17 cellular contexts compared by ENCODE assay signal in the genomic region with DNA sequence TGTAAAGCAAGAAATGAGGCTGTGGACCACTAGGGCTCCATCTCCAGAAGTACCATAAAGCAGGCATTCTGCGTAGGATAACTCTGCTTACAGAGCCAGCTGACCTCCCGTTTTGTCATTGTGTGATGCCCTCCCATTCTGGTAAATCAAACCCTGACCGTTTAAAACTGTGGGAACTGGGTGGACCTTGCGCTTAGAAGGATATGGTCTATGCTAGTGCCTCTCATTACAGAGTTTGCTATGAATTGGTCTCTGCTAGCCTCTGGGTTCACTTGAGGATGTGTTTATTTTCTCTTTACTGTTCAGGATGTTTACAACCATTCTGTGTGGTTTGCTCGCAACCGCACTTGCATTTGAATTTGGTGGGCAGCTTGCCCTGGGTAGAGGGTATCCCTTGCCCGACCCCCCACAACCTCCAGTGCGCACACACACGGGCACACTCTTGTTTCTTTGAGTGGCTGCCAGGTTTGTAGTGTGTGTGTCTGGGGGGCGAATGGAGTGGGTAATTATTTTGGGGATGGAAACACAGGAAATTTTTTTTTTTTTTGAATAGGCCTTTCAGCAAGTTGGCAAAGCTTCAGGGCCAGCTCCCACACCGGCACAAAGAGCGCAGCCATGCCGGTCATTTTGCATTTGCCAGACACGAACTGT.
DNase-seq lines count a peak whose midpoint lies in the region; FAIRE-seq and TF ChIP-seq lines count a peak whose summit lies in the region.
"Had no signal": no experiment of that assay in that cellular context is flagged by ENCODE, and none has a peak within 500 bp of the region (broad histone marks: within the 10 kb centered on the region; RNA-seq: fewer than 3 reads in every experiment).

No MANE protein-coding gene starts in this region.

- H3K4me1 ChIP-seq in mucosa of stomach (ENCODE audit: control insufficient read depth, insufficient read depth, low read length) (peaks cover 22% of the 10 kb centered on the region), Caco-2 (peaks cover 6% of the 10 kb centered on the region)

- no peak overlapping the region for H3K27ac Mint-ChIP-seq in Caco-2 (ENCODE audit: unreplicated experiment)
- H3K27ac Mint-ChIP-seq: nephron progenitor cell had no signal

- H3K27me3 Mint-ChIP-seq in Caco-2 (ENCODE audit: insufficient read depth, unreplicated experiment): no peaks in the 10 kb centered on the region

- no peak for TF ChIP-seq POLR2A in GM12892 (IDR thresholded peaks at IDR 0.05; ENCODE audit: low read depth, low read length)

- H3K4me1 Mint-ChIP-seq in Caco-2 (ENCODE audit: low read depth, unreplicated experiment): peaks cover 17% of the 10 kb centered on the region

- no peaks in the 10 kb centered on the region for H3K9me3 Mint-ChIP-seq in Caco-2 (ENCODE audit: unreplicated experiment)
- H3K9me3 Mint-ChIP-seq: nephron progenitor cell had no signal

- H3K27me3 ChIP-seq in mucosa of stomach (ENCODE audit: control insufficient read depth, insufficient read depth, low read length) (no peaks in the 10 kb centered on the region), Caco-2 (replicated peaks; ENCODE audit: control insufficient read depth, insufficient read depth, low read length) (no peaks in the 10 kb centered on the region)
- H3K27me3 ChIP-seq: tibial nerve had no signal

- H3K36me3 Mint-ChIP-seq in Caco-2 (ENCODE audit: insufficient read depth, unreplicated experiment): peaks cover 3% of the 10 kb centered on the region

- FAIRE-seq in GM12892 (lab: Jason Lieb, UNC): no peak

- H3K9me3 ChIP-seq in mucosa of stomach (ENCODE audit: control insufficient read depth, low read length): no peaks in the 10 kb centered on the region
- no peaks in the 10 kb centered on the region for H3K9me3 ChIP-seq in Caco-2
- H3K9me3 ChIP-seq: tibial nerve had no signal

- no peak for TF ChIP-seq CTCF in Caco-2 (IDR thresholded peaks at IDR 0.05; ENCODE audit: insufficient read depth in 1 of 2, low read depth in 1 of 2, low read length in 1 of 2, severe bottlenecking in 1 of 2, unreplicated experiment in 1 of 2)
- no peak for TF ChIP-seq CTCF in GM13976 (IDR thresholded peaks at IDR 0.05; ENCODE audit: borderline replicate concordance, control extremely low read depth, extremely low read depth, insufficient read depth, missing control alignments)

- POLR2A ChIA-PET in Caco-2 (lab: Charles Lee): no interaction called here

- in situ Hi-C loops in G401 (cut with HindIII; ENCODE audit: low sequenced_read_pairs) (no loop called here), GM13976 (cut with MboI; ENCODE audit: low sequenced_read_pairs, unreplicated experiment) (no loop called here)

- H3K9ac ChIP-seq in mucosa of stomach (ENCODE audit: low read length): no peak overlapping the region

- no TSS peak for BruUV-seq in Caco-2 (replicated peaks; lab: Mats Ljungman, UMichigan)

- peak overlapping the region; percentile 11 for H3K4me3 ChIP-seq in mucosa of stomach (ENCODE audit: low read length)
- H3K4me3 ChIP-seq in Caco-2 (ENCODE audit: low read depth, low read length): no peak overlapping the region
- H3K4me3 ChIP-seq: coronary artery had no signal

- CTCF ChIA-PET in Caco-2 (lab: Charles Lee): interaction anchor here (0.6 to 1.3 kb wide), 4 partner anchors 13 to 232 kb away, joined by 3 to 4 read pairs (median 4); no protein-coding TSS in a partner anchor

- peak; percentile 47 for DNase-seq in G401 (ENCODE audit: low spot score)
- peak; percentile 33 for DNase-seq in NCI-H2029 treated with DMSO at 0.1 percent for 48 hours (lab: John Stamatoyannopoulos, UW)
- DNase-seq in fibroblast of gingiva (ENCODE audit: low read depth): peak; percentile 18
- no peak for DNase-seq in Caco-2
- DNase-seq in GM13976 (ENCODE audit: low spot score): no peak
- DNase-seq in GM12892 (ENCODE audit: insufficient read length): no peak
- DNase-seq: activated CD4-positive, CD25-positive, alpha-beta regulatory T cell treated with anti-CD3 and anti-CD28 coated beads, Interleukin-2, amount 50 U/mL, for 72 hours; activated effector memory CD4-positive, alpha-beta T cell treated with Interleukin-2 at 50 U/mL for 16 hours; DMS153; H7; NCI-H2081 treated with DMSO at 0.1 percent for 48 hours; NCI-H774; nephron progenitor cell; stimulated activated CD4-positive, alpha-beta T cell treated with anti-CD3 and anti-CD28 coated beads, Interleukin-12 subunit alpha, Interleukin-12 subunit beta, amount 100 ng/mL, for 4 hours had no signal

- intact Hi-C loops in Caco-2 (cut with micrococcal nuclease; ENCODE audit: unreplicated experiment): loop anchor here (10.0 kb wide), 1 partner anchor 199 kb away; a partner anchor contains a TSS

- H3K36me3 ChIP-seq in mucosa of stomach (ENCODE audit: control insufficient read depth, insufficient read depth, low read length) (no peaks in the 10 kb centered on the region), Caco-2 (ENCODE audit: control insufficient read depth, insufficient read depth, low read length) (no peaks in the 10 kb centered on the region)
- H3K36me3 ChIP-seq: tibial nerve had no signal

- H3K4me3 Mint-ChIP-seq in Caco-2 (ENCODE audit: unreplicated experiment): no peak overlapping the region
- H3K4me3 Mint-ChIP-seq: nephron progenitor cell had no signal

Comparison
In these comparisons a context has a peak if more than half of its experiments do, and no peak if none do; other contexts are left out.
1. DNase-seq: peak in G401 (single experiment), NCI-H2029 treated with DMSO at 0.1 percent for 48 hours (single experiment) and fibroblast of gingiva (single experiment); none in Caco-2 (0 of 2), GM13976 (single experiment) and GM12892 (single experiment).